In genomic region chr17:66784621-66785364, GRCh38 we compare ENCODE assay signal across 17 cellular contexts. TPM values are rescaled to one million over a fixed set of nuclear protein-coding genes. Genes with fewer than 3 reads are reported as not detected.
DNase-seq lines count a peak whose midpoint lies in the region; ATAC-seq and TF ChIP-seq lines count a peak whose summit lies in the region.
"Had no signal": no experiment of that assay in that cellular context is flagged by ENCODE, and none has a peak within 500 bp of the region (broad histone marks: within the 10 kb centered on the region; RNA-seq: fewer than 3 reads in every experiment).

No MANE protein-coding gene starts in this region.

- H3K36me3 Mint-ChIP-seq in T-cell: peaks cover 34% of the 10 kb centered on the region

- peak; percentile 30 for DNase-seq in NCI-H2196 (lab: John Stamatoyannopoulos, UW; ENCODE audit: unreplicated experiment)
- no peak for DNase-seq in NCI-H2196 treated with DMSO at 0.1 percent for 48 hours (lab: John Stamatoyannopoulos, UW; ENCODE audit: unreplicated experiment)
- DNase-seq in stimulated activated naive CD8-positive, alpha-beta T cell treated with anti-CD3 and anti-CD28 coated beads, Interleukin-15, amount 100 ng/mL, for 72 hours: no peak
- no peak for DNase-seq in stimulated activated naive CD8-positive, alpha-beta T cell treated with anti-CD3 and anti-CD28 coated beads, Interleukin-15, Interleukin-2, amounts not matched to agents 100 U/mL and 50 U/mL, for 24 hours
- DNase-seq in left lung: peak in 1 of 2 donors; percentile 57
- no peak for DNase-seq in T-cell
- DNase-seq in substantia nigra (lab: John Stamatoyannopoulos, UW): no peak
- DNase-seq: Caco-2, KBM-7, NCI-H1092 treated with DMSO at 0.1 percent for 48 hours, NCI-H187 treated with DMSO at 0.1 percent for 48 hours, NCI-H82 had no signal

- CTCF ChIA-PET in T-cell (lab: Charles Lee): no interaction called here

- no peaks in the 10 kb centered on the region for H3K4me1 Mint-ChIP-seq in stimulated activated naive CD8-positive, alpha-beta T cell treated with anti-CD3 and anti-CD28 coated beads, Interleukin-15, amount 100 ng/mL, for 72 hours
- H3K4me1 Mint-ChIP-seq in T-cell: peaks cover 0 to 5% (median 0%) of the 10 kb centered on the region in 3 donors

- H3K4me3 ChIP-seq in left lung: no peak overlapping the region

- H3K4me1 ChIP-seq in left lung: no peaks in the 10 kb centered on the region
- H3K4me1 ChIP-seq: Caco-2 had no signal

- no peaks in the 10 kb centered on the region for H3K9me3 ChIP-seq in left lung
- H3K9me3 ChIP-seq: Caco-2 had no signal

- H3K27ac Mint-ChIP-seq in stimulated activated naive CD8-positive, alpha-beta T cell treated with anti-CD3 and anti-CD28 coated beads, Interleukin-15, amount 100 ng/mL, for 72 hours: peak overlapping the region; percentile 33 to 59
- no peak overlapping the region for H3K27ac Mint-ChIP-seq in T-cell

- no peak overlapping the region for H3K27ac ChIP-seq in left lung
- H3K27ac ChIP-seq in substantia nigra (ENCODE audit: low read depth, low read length, poor library complexity, severe bottlenecking): no peak overlapping the region
- H3K27ac ChIP-seq: HL-60 had no signal

- TF ChIP-seq CTCF in left lung (IDR thresholded peaks at IDR 0.05): no peak

- peaks cover 0 to 12% of the 10 kb centered on the region in 2 donors for H3K36me3 ChIP-seq in left lung

- H3K27me3 Mint-ChIP-seq in stimulated activated naive CD8-positive, alpha-beta T cell treated with anti-CD3 and anti-CD28 coated beads, Interleukin-15, amount 100 ng/mL, for 72 hours: no peaks in the 10 kb centered on the region
- H3K27me3 Mint-ChIP-seq in T-cell: no peaks in the 10 kb centered on the region

- no peak overlapping the region for H3K4me3 Mint-ChIP-seq in stimulated activated naive CD8-positive, alpha-beta T cell treated with anti-CD3 and anti-CD28 coated beads, Interleukin-15, amount 100 ng/mL, for 72 hours
- no peak overlapping the region for H3K4me3 Mint-ChIP-seq in T-cell

- no peaks in the 10 kb centered on the region for H3K27me3 ChIP-seq in left lung

- intact Hi-C loops in left lung (cut with DNase I): no loop called here

- H3K9me3 Mint-ChIP-seq in stimulated activated naive CD8-positive, alpha-beta T cell treated with anti-CD3 and anti-CD28 coated beads, Interleukin-15, amount 100 ng/mL, for 72 hours: no peaks in the 10 kb centered on the region
- H3K9me3 Mint-ChIP-seq in T-cell: no peaks in the 10 kb centered on the region

- POLR2A ChIA-PET in T-cell (lab: Charles Lee): no interaction called here

- ATAC-seq in stimulated activated naive CD8-positive, alpha-beta T cell treated with anti-CD3 and anti-CD28 coated beads, Interleukin-15, amount 100 ng/mL, for 72 hours: no peak
- no peak for ATAC-seq in stimulated activated naive CD8-positive, alpha-beta T cell treated with anti-CD3 and anti-CD28 coated beads, Interleukin-15, Interleukin-2, amounts not matched to agents 100 U/mL and 50 U/mL, for 24 hours
- peak; percentile 64 for ATAC-seq in left lung
- ATAC-seq in HG02759 (IDR thresholded peaks at IDR 0.05; ENCODE audit: unreplicated experiment): no peak
- no peak for ATAC-seq in T-cell (replicated peaks in 1 of 4)

RNA-seq across cellular contexts. Expression of gene CACNG5, which starts 50.1 kb away (rescaled TPM):
- total RNA-seq in left lung (not detected), T-cell (not detected)
- total RNA-seq: A172, Caco-2, MCF 10A, NCI-H460 had no signal

Comparison
In these comparisons a context has a peak if more than half of its experiments do, and no peak if none do; other contexts are left out.
1. H3K27ac Mint-ChIP-seq: peak in stimulated activated naive CD8-positive, alpha-beta T cell treated with anti-CD3 and anti-CD28 coated beads, Interleukin-15, amount 100 ng/mL, for 72 hours (2 of 2); none in T-cell (0 of 2).